10 cellular contexts compared by ENCODE assay signal in genomic region chr1:161469924-161470499, GRCh38. TPM values are rescaled to one million over a fixed set of nuclear protein-coding genes. Genes with fewer than 3 reads are reported as not detected.
DNase-seq lines count a peak whose midpoint lies in the region; ATAC-seq, FAIRE-seq and TF ChIP-seq lines count a peak whose summit lies in the region.
"Not testable (repeated sequence)": the region's sequence is repeated elsewhere in the genome, so short reads cannot be mapped to it uniquely, and the experiment has no call there.
"Had no signal": no experiment of that assay in that cellular context is flagged by ENCODE, and none has a peak within 500 bp of the region (broad histone marks: within the 10 kb centered on the region; RNA-seq: fewer than 3 reads in every experiment).

No MANE protein-coding gene starts in this region.

- not testable (repeated sequence) for H3K4me2 ChIP-seq in A549

- not testable (repeated sequence) for TF ChIP-seq CTCF in A549 (IDR thresholded peaks at IDR 0.05); mucosa of descending colon (IDR thresholded peaks at IDR 0.05)

- DNase-seq in A549 (ENCODE audit: low read depth in 1 of 2, low spot score in 1 of 2); mucosa of descending colon: not testable (repeated sequence)

- not testable (repeated sequence) for H3K36me3 ChIP-seq in mucosa of descending colon (ENCODE audit: low read depth)

- not testable (repeated sequence) for H3K9me3 ChIP-seq in A549, mucosa of descending colon

- TF ChIP-seq EP300 in A549 (IDR thresholded peaks at IDR 0.05): not testable (repeated sequence)

- not testable (repeated sequence) for H3K4me3 ChIP-seq in A549, mucosa of descending colon

- not testable (repeated sequence) for FAIRE-seq in A549 (lab: Jason Lieb, UNC)

- intact Hi-C loops in mucosa of descending colon (cut with DNase I, micrococcal nuclease): not testable (repeated sequence)

- H3K4me1 Mint-ChIP-seq in activated T-helper 17 cell treated with anti-CD3 and anti-CD28 coated beads, Interleukin-2, amount 50 U/mL, for 72 hours: not testable (repeated sequence)

- not testable (repeated sequence) for TF ChIP-seq POLR2A in A549 (IDR thresholded peaks at IDR 0.05; ENCODE audit: low read length)

- peak; percentile 36 to 70 for ATAC-seq in A549
- peak; percentile 26 for ATAC-seq in GM19043 (IDR thresholded peaks at IDR 0.05; ENCODE audit: low read depth, unreplicated experiment)
- peak; percentile 30 for ATAC-seq in GM21528 (IDR thresholded peaks at IDR 0.05; ENCODE audit: low FRiP score, unreplicated experiment)
- peak; percentile 34 for ATAC-seq in HG02798 (IDR thresholded peaks at IDR 0.05; ENCODE audit: poor library complexity, unreplicated experiment)
- ATAC-seq in HG03108 (IDR thresholded peaks at IDR 0.05; ENCODE audit: unreplicated experiment): peak; percentile 19
- ATAC-seq in HG03571 (IDR thresholded peaks at IDR 0.05; ENCODE audit: unreplicated experiment): peak; percentile 33
- peak; percentile 38 for ATAC-seq in activated T-helper 17 cell treated with anti-CD3 and anti-CD28 coated beads, Interleukin-2, amount 50 U/mL, for 72 hours (replicated peaks)
- ATAC-seq in mucosa of descending colon: peak; percentile 5

- not testable (repeated sequence) for H3K4me1 ChIP-seq in A549; mucosa of descending colon (ENCODE audit: low read depth)

- not testable (repeated sequence) for H3K4me3 Mint-ChIP-seq in activated T-helper 17 cell treated with anti-CD3 and anti-CD28 coated beads, Interleukin-2, amount 50 U/mL, for 72 hours

- CTCF ChIA-PET in A549 (lab: Yijun Ruan, JAX): not testable (repeated sequence)

- not testable (repeated sequence) for H3K27ac ChIP-seq in A549

- not testable (repeated sequence) for H3K27ac Mint-ChIP-seq in activated T-helper 17 cell treated with anti-CD3 and anti-CD28 coated beads, Interleukin-2, amount 50 U/mL, for 72 hours

- POLR2A ChIA-PET in A549 (lab: Yijun Ruan, JAX): not testable (repeated sequence)

- peaks cover 28% of the 10 kb centered on the region for H3K27me3 Mint-ChIP-seq in activated T-helper 17 cell treated with anti-CD3 and anti-CD28 coated beads, Interleukin-2, amount 50 U/mL, for 72 hours

- not testable (repeated sequence) for H3K9me3 Mint-ChIP-seq in activated T-helper 17 cell treated with anti-CD3 and anti-CD28 coated beads, Interleukin-2, amount 50 U/mL, for 72 hours

- not testable (repeated sequence) for H3K36me3 Mint-ChIP-seq in activated T-helper 17 cell treated with anti-CD3 and anti-CD28 coated beads, Interleukin-2, amount 50 U/mL, for 72 hours (ENCODE audit: low read depth)

- no CpG with 5 or more reads among the region's 66 CpGs for WGBS in A549 (ENCODE audit: missing lambda C conversion rate)

- TF ChIP-seq RAD21 in A549 (conservative IDR thresholded peaks at IDR 0.05 in 1 of 2, IDR thresholded peaks at IDR 0.05 in 1 of 2): not testable (repeated sequence)

RNA-seq across cellular contexts. Expression of gene FCGR2A, which starts 35.2 kb away (rescaled TPM):
- 0.12 and 0.13 TPM in 2 replicates for polyA plus RNA-seq in A549 (2011; rRNA removed)
- polyA plus RNA-seq in A549 (2012; cell fraction: cytosol; rRNA removed): not detected in 2 replicates
- polyA plus RNA-seq in A549 (2012; cell fraction: nucleus; rRNA removed): not detected in 2 replicates
- polyA plus RNA-seq in A549 (2017; fragmentation: RNase III; extraction: RNeasy Plus Mini Kit Qiagen cat#74134 plus additional on column Dnase treatment): not detected in 3 replicates
- not detected in 2 replicates for polyA minus RNA-seq in A549 (2011; rRNA and poly(A)+ RNA removed)
- total RNA-seq in activated T-helper 17 cell treated with anti-CD3 and anti-CD28 coated beads, Interleukin-2, amount 50 U/mL, for 72 hours: not detected
- 10 to 100 TPM in 2 of 3 donors, 1 to 10 TPM in 1; 7.7 to 25.0 (median 23.7) TPM for total RNA-seq in mucosa of descending colon
- total RNA-seq: neural crest cell, pulmonary artery endothelial cell had no signal

RNA-seq across cellular contexts. Expression of gene HSPA6, which starts 54.3 kb away (rescaled TPM):
- polyA plus RNA-seq in A549 (2011; rRNA removed) (0.22 and 0.58 TPM in 2 replicates), A549 (2017; fragmentation: RNase III; extraction: RNeasy Plus Mini Kit Qiagen cat#74134 plus additional on column Dnase treatment) (0.26 to 0.50 TPM (median 0.50 TPM) in 3 replicates)
- 0.71 and 0.73 TPM in 2 replicates for polyA plus RNA-seq in A549 (2012; cell fraction: cytosol; rRNA removed)
- 0.73 and 1.1 TPM in 2 replicates for polyA plus RNA-seq in A549 (2012; cell fraction: nucleus; rRNA removed)
- polyA minus RNA-seq in A549 (2011; rRNA and poly(A)+ RNA removed): 0.49 and 0.62 TPM in 2 replicates
- under 1 TPM; 0.37 to 0.41 TPM for total RNA-seq in activated T-helper 17 cell treated with anti-CD3 and anti-CD28 coated beads, Interleukin-2, amount 50 U/mL, for 72 hours
- 1 to 10 TPM in 2 of 3 donors, under 1 TPM in 1; 0.61 to 2.0 (median 1.8) TPM for total RNA-seq in mucosa of descending colon
- total RNA-seq: neural crest cell had no signal

Comparison
In these comparisons a context has a peak if more than half of its experiments do, and no peak if none do; other contexts are left out.
1. RNA of gene FCGR2A, which starts 35.2 kb away (total RNA-seq): 7.7 to 25.0 TPM in mucosa of descending colon; not detected in activated T-helper 17 cell treated with anti-CD3 and anti-CD28 coated beads, Interleukin-2, amount 50 U/mL, for 72 hours; every median in the first group is over 4 times any median in the second.
2. Peak in every context shown above with its lines, with median percentiles within 50 percentile points of each other: ATAC-seq.